Comparison of ENCODE assay signal across 33 cellular contexts in genomic region chr10:36033808-36034207, GRCh38.
DNase-seq lines count a peak whose midpoint lies in the region; ATAC-seq, FAIRE-seq and TF ChIP-seq lines count a peak whose summit lies in the region.
"Had no signal": no experiment of that assay in that cellular context is flagged by ENCODE, and none has a peak within 500 bp of the region (broad histone marks: within the 10 kb centered on the region; RNA-seq: fewer than 3 reads in every experiment).

No MANE protein-coding gene starts in this region.

- H3K4me1 ChIP-seq in body of pancreas (no peaks in the 10 kb centered on the region), pancreas (no peaks in the 10 kb centered on the region), tibial nerve (no peaks in the 10 kb centered on the region)
- H3K4me1 ChIP-seq: A549; BE2C; BLaER1; BLaER1 treated with 17β-estradiol and CSF1 and Interleukin-3, amounts not matched to agents 10 nM and 100 nM; Caco-2 had no signal

- peak; percentile 43 for FAIRE-seq in pancreas (lab: Jason Lieb, UNC)
- FAIRE-seq: A204.1, A549, D721Med had no signal

- peak overlapping the region in 2 of 4 donors; percentile 17 to 71 for H3K27ac ChIP-seq in body of pancreas
- H3K27ac ChIP-seq in pancreas, result peak overlapping the region in 2 of 4 donors; percentile 30 to 53
- H3K27ac ChIP-seq in tibial nerve, result no peak overlapping the region
- H3K27ac ChIP-seq: 22Rv1; A549; BLaER1; BLaER1 treated with 17β-estradiol and CSF1 and Interleukin-3, amounts not matched to agents 10 nM and 100 nM; C4-2B had no signal

- no peak for TF ChIP-seq EP300 in tibial nerve (IDR thresholded peaks at IDR 0.05)

- no peaks in the 10 kb centered on the region for H3K9me3 ChIP-seq in body of pancreas
- no peaks in the 10 kb centered on the region for H3K9me3 ChIP-seq in pancreas
- H3K9me3 ChIP-seq in tibial nerve, result no peaks in the 10 kb centered on the region
- H3K9me3 ChIP-seq: A549; BE2C; BLaER1; BLaER1 treated with 17β-estradiol and CSF1 and Interleukin-3, amounts not matched to agents 10 nM and 100 nM; Caco-2 had no signal

- H3K27ac Mint-ChIP-seq in progenitor cell of endocrine pancreas, result no peak overlapping the region
- H3K27ac Mint-ChIP-seq: B cell; CD14-positive monocyte; CD4-positive, alpha-beta memory T cell; CD4-positive, alpha-beta T cell; CD4-positive, CD25-positive, alpha-beta regulatory T cell; CD8-positive, alpha-beta memory T cell; CD8-positive, alpha-beta T cell had no signal

- peaks cover 12% of the 10 kb centered on the region for H3K4me1 Mint-ChIP-seq in progenitor cell of endocrine pancreas (ENCODE audit: low read depth)
- H3K4me1 Mint-ChIP-seq: B cell; CD14-positive monocyte; CD4-positive, alpha-beta memory T cell; CD4-positive, CD25-positive, alpha-beta regulatory T cell; CD8-positive, alpha-beta memory T cell had no signal

- H3K27me3 ChIP-seq in body of pancreas (no peaks in the 10 kb centered on the region), pancreas (no peaks in the 10 kb centered on the region), tibial nerve (no peaks in the 10 kb centered on the region)
- H3K27me3 ChIP-seq: BE2C; BLaER1; BLaER1 treated with 17β-estradiol and CSF1 and Interleukin-3, amounts not matched to agents 10 nM and 100 nM had no signal

- TF ChIP-seq CTCF in body of pancreas (IDR thresholded peaks at IDR 0.05) (no peak), pancreas (IDR thresholded peaks at IDR 0.05) (no peak), tibial nerve (IDR thresholded peaks at IDR 0.05) (no peak), progenitor cell of endocrine pancreas (IDR thresholded peaks at IDR 0.05; ENCODE audit: unreplicated experiment) (no peak)

- H3K36me3 ChIP-seq in body of pancreas (replicated peaks in 1 of 2; ENCODE audit: insufficient read depth in 1 of 2, low read depth in 2 of 2), result no peaks in the 10 kb centered on the region
- H3K36me3 ChIP-seq in pancreas, result no peaks in the 10 kb centered on the region
- no peaks in the 10 kb centered on the region for H3K36me3 ChIP-seq in tibial nerve
- H3K36me3 ChIP-seq: BE2C; BLaER1; BLaER1 treated with 17β-estradiol and CSF1 and Interleukin-3, amounts not matched to agents 10 nM and 100 nM had no signal

- intact Hi-C loops in body of pancreas (cut with DNase I), result no loop called here
- intact Hi-C loops in pancreas (cut with DNase I), result no loop called here

- H3K4me3 ChIP-seq in body of pancreas (no peak overlapping the region), pancreas (no peak overlapping the region), tibial nerve (no peak overlapping the region)
- H3K4me3 ChIP-seq: A549; BLaER1; BLaER1 treated with 17β-estradiol and CSF1 and Interleukin-3, amounts not matched to agents 10 nM and 100 nM had no signal

- H3K36me3 Mint-ChIP-seq in progenitor cell of endocrine pancreas (ENCODE audit: insufficient read depth), result no peaks in the 10 kb centered on the region
- H3K36me3 Mint-ChIP-seq: CD14-positive monocyte; CD4-positive, alpha-beta memory T cell; CD4-positive, CD25-positive, alpha-beta regulatory T cell; CD8-positive, alpha-beta memory T cell; CD8-positive, alpha-beta T cell had no signal

- H3K27me3 Mint-ChIP-seq in progenitor cell of endocrine pancreas, result peaks cover 2% of the 10 kb centered on the region
- H3K27me3 Mint-ChIP-seq: B cell; CD4-positive, alpha-beta memory T cell; CD4-positive, alpha-beta T cell; CD8-positive, alpha-beta memory T cell had no signal

- no peak for DNase-seq in body of pancreas
- no peak for DNase-seq in pancreas
- DNase-seq in tibial nerve (ENCODE audit: low spot score in 2 of 2), result no peak
- DNase-seq in progenitor cell of endocrine pancreas (ENCODE audit: low spot score, unreplicated experiment), result no peak
- DNase-seq: 8988T; ACHN; AML-193; BE2C; C1 segment of cervical spinal cord; Caco-2; Calu3; CD4-positive, alpha-beta memory T cell; CD4-positive, alpha-beta T cell; CD4-positive, CD25-positive, alpha-beta regulatory T cell; CD8-positive, alpha-beta memory T cell; CD8-positive, alpha-beta T cell; COR-L47; DMS 273 treated with DMSO at 0.1 percent for 48 hours; DMS153; DMS53; DMS79; DMS79 treated with DMSO at 0.1 percent for 48 hours; DND-41; EL had no signal

- no peak overlapping the region for H3K4me3 Mint-ChIP-seq in progenitor cell of endocrine pancreas (ENCODE audit: low read depth)
- H3K4me3 Mint-ChIP-seq: B cell; CD14-positive monocyte; CD4-positive, alpha-beta memory T cell; CD4-positive, alpha-beta T cell; CD4-positive, CD25-positive, alpha-beta regulatory T cell; CD8-positive, alpha-beta memory T cell; CD8-positive, alpha-beta T cell had no signal

- ATAC-seq in body of pancreas, result peak; percentile 40
- peak in 3 of 4 donors; percentile 38 to 67 (median 52) for ATAC-seq in pancreas
- ATAC-seq: A549; CD8-positive, alpha-beta T cell had no signal

- TF ChIP-seq POLR2A in body of pancreas (IDR thresholded peaks at IDR 0.05) (no peak), tibial nerve (IDR thresholded peaks at IDR 0.05) (no peak)

- no peaks in the 10 kb centered on the region for H3K9me3 Mint-ChIP-seq in progenitor cell of endocrine pancreas (ENCODE audit: low read depth)
